In the genomic region with DNA sequence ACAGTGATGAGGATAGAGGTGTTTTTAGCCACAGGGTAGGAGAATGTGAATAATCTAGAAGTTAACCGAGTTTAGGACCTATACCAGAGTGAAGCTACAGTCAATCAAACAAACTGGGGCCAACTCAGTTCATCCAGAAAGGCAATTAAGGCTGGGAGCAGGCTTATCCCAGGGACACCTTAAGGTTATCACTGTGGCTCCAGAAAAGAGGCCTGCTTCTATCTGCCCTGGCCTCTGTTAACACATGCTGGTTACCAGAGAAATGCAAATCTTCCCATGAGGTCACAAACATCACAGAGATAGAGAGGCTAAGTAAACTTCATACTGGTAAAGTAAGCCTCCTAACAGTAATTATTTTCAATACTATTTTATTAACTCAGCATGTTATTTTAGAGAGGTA, we compare ENCODE assay signal across 24 cellular contexts.
DNase-seq lines count a peak whose midpoint lies in the region; ATAC-seq, FAIRE-seq and TF ChIP-seq lines count a peak whose summit lies in the region.
"Had no signal": no experiment of that assay in that cellular context is flagged by ENCODE, and none has a peak within 500 bp of the region (broad histone marks: within the 10 kb centered on the region; RNA-seq: fewer than 3 reads in every experiment).

No MANE protein-coding gene starts in this region.

- DNase-seq in A549 (ENCODE audit: low read depth in 1 of 2, low spot score in 1 of 2): no peak
- no peak for DNase-seq in left ventricle myocardium superior
- DNase-seq in mesendoderm: peak; percentile 64
- DNase-seq in foreskin fibroblast: no peak
- DNase-seq in COLO668 (lab: John Stamatoyannopoulos, UW; ENCODE audit: unreplicated experiment): no peak
- DNase-seq in ovary: no peak
- DNase-seq: activated CD4-positive, alpha-beta T cell treated with anti-CD3 and anti-CD28 coated beads for 48 hours; activated naive CD4-positive, alpha-beta T cell treated with anti-CD3 and anti-CD28 coated beads, Interleukin-2, amount 10 ng/mL, durations not matched to agents 7 days and 5 days; adrenal gland; CD8-positive, alpha-beta memory T cell; dorsolateral prefrontal cortex; H9; left lung; naive thymus-derived CD4-positive, alpha-beta T cell; NCI-H2029; NCI-H524 treated with DMSO at 0.1 percent for 48 hours; SHP77 treated with DMSO at 0.1 percent for 48 hours; stimulated activated CD4-positive, alpha-beta T cell treated with anti-CD3 and anti-CD28 coated beads, Interleukin-2, amount 100 ng/mL, for 24 hours; stomach had no signal

- H3K4me3 ChIP-seq in A549: no peak overlapping the region
- H3K4me3 ChIP-seq in Loucy (ENCODE audit: low read length, poor library complexity, severe bottlenecking): no peak overlapping the region
- H3K4me3 ChIP-seq in mesendoderm (ENCODE audit: low read length): no peak overlapping the region
- H3K4me3 ChIP-seq in foreskin fibroblast (ENCODE audit: low read depth in 1 of 2, low read length in 2 of 2): no peak overlapping the region
- no peak overlapping the region for H3K4me3 ChIP-seq in ovary
- H3K4me3 ChIP-seq: adrenal gland, dorsolateral prefrontal cortex, gastroesophageal sphincter, left lung, stomach, tibial nerve had no signal

- no peak overlapping the region for H4K8ac ChIP-seq in mesendoderm (ENCODE audit: low read depth, low read length)

- POLR2A ChIA-PET in A549 (lab: Yijun Ruan, JAX): no interaction called here

- no peak overlapping the region for H2AK5ac ChIP-seq in mesendoderm (ENCODE audit: low read length)

- H3K56ac ChIP-seq in mesendoderm (ENCODE audit: low read length): no peak overlapping the region

- TF ChIP-seq EP300 in A549 (IDR thresholded peaks at IDR 0.05) (no peak), ovary (IDR thresholded peaks at IDR 0.05) (no peak)

- no peak overlapping the region for H3K4ac ChIP-seq in mesendoderm (ENCODE audit: low read depth, low read length)

- H3K9ac ChIP-seq in Loucy (ENCODE audit: low read depth, low read length, poor library complexity, severe bottlenecking) (no peak overlapping the region), mesendoderm (ENCODE audit: low read length) (no peak overlapping the region)

- H3K36me3 ChIP-seq in Loucy (ENCODE audit: insufficient read depth, low read length) (no peaks in the 10 kb centered on the region), mesendoderm (ENCODE audit: control insufficient read depth, insufficient read depth, low read length) (no peaks in the 10 kb centered on the region), ovary (no peaks in the 10 kb centered on the region)
- H3K36me3 ChIP-seq: left lung had no signal

- H3K4me1 ChIP-seq in A549: peaks cover 68% of the 10 kb centered on the region
- no peaks in the 10 kb centered on the region for H3K4me1 ChIP-seq in Loucy (ENCODE audit: insufficient read depth, low read length, poor library complexity, severe bottlenecking)
- H3K4me1 ChIP-seq in mesendoderm (ENCODE audit: control insufficient read depth, low read depth, low read length): no peaks in the 10 kb centered on the region
- H3K4me1 ChIP-seq in ovary (ENCODE audit: insufficient read depth): no peaks in the 10 kb centered on the region

- ATAC-seq in A549: no peak
- peak; percentile 65 for ATAC-seq in left ventricle myocardium superior
- no peak for ATAC-seq in GM18502 (IDR thresholded peaks at IDR 0.05; ENCODE audit: poor library complexity, unreplicated experiment)
- ATAC-seq: activated T-helper 17 cell treated with anti-CD3 and anti-CD28 coated beads, Interleukin-2, amount 50 U/mL, for 72 hours; gastroesophageal sphincter; left lung; naive thymus-derived CD4-positive, alpha-beta T cell had no signal

- no peak for TF ChIP-seq RAD21 in A549 (conservative IDR thresholded peaks at IDR 0.05 in 1 of 2, IDR thresholded peaks at IDR 0.05 in 1 of 2)

- intact Hi-C loops in left ventricle myocardium superior (cut with micrococcal nuclease) (loop anchor here (10.0 kb wide), 1 partner anchor 150 kb away; no protein-coding TSS in a partner anchor), ovary (cut with DNase I) (loop anchor here in 2 of 4 donors (5.0 to 10.0 kb wide), 2 partner anchors 150 to 157 kb away; no protein-coding TSS in a partner anchor)

- CTCF ChIA-PET in A549 (lab: Yijun Ruan, JAX): interaction anchor here (0.6 to 1.0 kb wide), 3 partner anchors 23 to 153 kb away, joined by 3 read pairs; no protein-coding TSS in a partner anchor

- H3K79me2 ChIP-seq in Loucy (ENCODE audit: insufficient read depth, low read length) (no peaks in the 10 kb centered on the region), mesendoderm (ENCODE audit: control insufficient read depth, insufficient read depth, low read length) (no peaks in the 10 kb centered on the region)

- no peak overlapping the region for H3K18ac ChIP-seq in mesendoderm (ENCODE audit: low read length)

- no peaks in the 10 kb centered on the region for H3K79me1 ChIP-seq in mesendoderm (ENCODE audit: low read length)

- H2BK5ac ChIP-seq in mesendoderm (ENCODE audit: low read length): no peak overlapping the region

- H3K27ac ChIP-seq in A549 (peak overlapping the region; percentile 74 to 98), mesendoderm (ENCODE audit: low read depth, low read length) (no peak overlapping the region), ovary (no peak overlapping the region)
- H3K27ac ChIP-seq: adrenal gland, dorsolateral prefrontal cortex, gastroesophageal sphincter, left lung, stomach, tibial nerve had no signal

- H2BK120ac ChIP-seq in mesendoderm (ENCODE audit: low read depth, low read length): no peak overlapping the region

- no peaks in the 10 kb centered on the region for H3F3A ChIP-seq in Loucy (ENCODE audit: low read depth)

- H3K9me2 ChIP-seq in Loucy (replicated peaks; ENCODE audit: low read depth, low read length): no peaks in the 10 kb centered on the region

- 0 out of 2 replicates have a peak overlapping the region, but pooled peaks have one; percentile 7 for H2AFZ ChIP-seq in Loucy (ENCODE audit: low read length)

- H3K27me3 ChIP-seq in Loucy (ENCODE audit: insufficient read depth, low read length, poor library complexity, severe bottlenecking) (no peaks in the 10 kb centered on the region), mesendoderm (ENCODE audit: insufficient read depth, low read length, poor library complexity) (no peaks in the 10 kb centered on the region), ovary (no peaks in the 10 kb centered on the region)
- H3K27me3 ChIP-seq: adrenal gland, dorsolateral prefrontal cortex, gastroesophageal sphincter, left lung, stomach, tibial nerve had no signal

- no peak overlapping the region for H4K5ac ChIP-seq in mesendoderm (ENCODE audit: low read length)

- no peak for FAIRE-seq in A549 (lab: Jason Lieb, UNC)

- no peak overlapping the region for H3K23ac ChIP-seq in mesendoderm (ENCODE audit: low read length)

- H4K20me1 ChIP-seq in Loucy (ENCODE audit: insufficient read depth, low read length, poor library complexity, severe bottlenecking): no peaks in the 10 kb centered on the region

- H3K4me2 ChIP-seq in A549 (peak overlapping the region; percentile 4; the same call in 1 of the 3 replicates), Loucy (ENCODE audit: low read depth, low read length, poor library complexity, severe bottlenecking) (no peak overlapping the region), mesendoderm (ENCODE audit: low read length) (no peak overlapping the region)

- no peak overlapping the region for H2BK15ac ChIP-seq in mesendoderm (replicated peaks; ENCODE audit: low read depth)

- TF ChIP-seq CTCF in A549 (IDR thresholded peaks at IDR 0.05) (no peak), Loucy (conservative IDR thresholded peaks at IDR 0.05; ENCODE audit: low read length) (no peak), foreskin fibroblast (IDR thresholded peaks at IDR 0.05; ENCODE audit: low read depth, low read length) (no peak), ovary (IDR thresholded peaks at IDR 0.05) (no peak)

- 72% methylated on average over 1 of the region's 1 CpG for WGBS in A549 (ENCODE audit: missing lambda C conversion rate)
- no CpG with 5 or more reads among the region's 1 CpG for WGBS in mesendoderm (ENCODE audit: extremely low coverage, insufficient coverage, low lambda C conversion rate)
- 85 to 96% (median 89%) methylated on average over 1 of the region's 1 CpG for WGBS in ovary, 3 donors

- H3K9me3 ChIP-seq in A549: 0 out of 3 replicates have a peak, but pooled peaks cover under 1% of the 10 kb centered on the region
- no peaks in the 10 kb centered on the region for H3K9me3 ChIP-seq in Loucy (ENCODE audit: insufficient read depth, low read depth, low read length)
- no peaks in the 10 kb centered on the region for H3K9me3 ChIP-seq in ovary
- H3K9me3 ChIP-seq: adrenal gland, gastroesophageal sphincter, left lung, stomach, tibial nerve had no signal

- no peak for TF ChIP-seq POLR2A in A549 (IDR thresholded peaks at IDR 0.05; ENCODE audit: low read length)
- TF ChIP-seq POLR2A in ovary (IDR thresholded peaks at IDR 0.05): no peak

TF ChIP-seq in A549, 52 proteins besides CTCF, POLR2A, EP300 and RAD21 (continues in another document):
- no peak for TF ChIP-seq MAX (IDR thresholded peaks at IDR 0.05)
- TF ChIP-seq CBX2 (IDR thresholded peaks at IDR 0.05; ENCODE audit: borderline replicate concordance, low read depth): no peak
- no peak for TF ChIP-seq HOXB13 (CRISPR knock-in tag; IDR thresholded peaks at IDR 0.05; ENCODE audit: low read depth)
- TF ChIP-seq PHF8 (IDR thresholded peaks at IDR 0.05; ENCODE audit: borderline replicate concordance, low read depth): no peak
- TF ChIP-seq EHMT2 (IDR thresholded peaks at IDR 0.05; ENCODE audit: low read depth): no peak
- TF ChIP-seq HEYL (CRISPR knock-in tag; IDR thresholded peaks at IDR 0.05): no peak
- TF ChIP-seq, protein P1, sequence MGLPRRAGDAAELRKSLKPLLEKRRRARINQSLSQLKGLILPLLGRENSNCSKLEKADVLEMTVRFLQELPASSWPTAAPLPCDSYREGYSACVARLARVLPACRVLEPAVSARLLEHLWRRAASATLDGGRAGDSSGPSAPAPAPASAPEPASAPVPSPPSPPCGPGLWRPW (IDR thresholded peaks at IDR 0.05): no peak
- no peak for TF ChIP-seq ZNF302 (CRISPR knock-in tag; IDR thresholded peaks at IDR 0.05)
- TF ChIP-seq KDM1A (IDR thresholded peaks at IDR 0.05; ENCODE audit: low read depth): no peak
- TF ChIP-seq RCOR1 (IDR thresholded peaks at IDR 0.05; ENCODE audit: low read depth, low read length): no peak
- TF ChIP-seq NPAS2 (CRISPR knock-in tag; IDR thresholded peaks at IDR 0.05; ENCODE audit: borderline replicate concordance): no peak
- TF ChIP-seq RNF2 (IDR thresholded peaks at IDR 0.05; ENCODE audit: borderline replicate concordance, low read depth): no peak

Comparison
In these comparisons a context has a peak if more than half of its experiments do, and no peak if none do; other contexts are left out.
1. H3K27ac ChIP-seq: peak in A549 (2 of 2); none in mesendoderm (single experiment) and ovary (0 of 2).